In the genomic region with DNA sequence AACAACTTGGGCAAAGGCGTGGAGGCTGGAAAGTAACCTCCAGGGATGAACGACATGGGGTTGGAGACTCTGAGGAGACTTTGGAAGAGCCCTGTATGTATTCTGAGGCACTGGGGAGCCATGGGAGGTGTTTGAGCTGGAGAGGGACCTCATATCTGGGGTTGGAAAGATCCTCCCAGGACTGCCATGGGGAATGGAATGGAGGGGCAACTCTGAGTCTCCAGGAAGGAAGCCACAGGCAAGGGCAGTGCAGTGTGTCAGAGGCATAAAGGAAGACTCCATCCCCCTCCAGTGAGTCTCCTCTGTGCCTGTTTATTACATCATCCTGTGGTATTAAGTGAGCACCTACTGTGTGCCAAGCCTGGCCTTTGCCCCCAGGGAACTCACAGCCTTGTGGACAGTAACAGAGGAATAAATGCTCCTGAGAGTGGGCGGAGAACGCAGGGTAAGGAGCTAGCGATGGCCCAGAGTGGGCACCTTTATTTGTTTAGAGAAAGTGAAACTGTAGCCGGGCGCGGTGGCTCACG, we compare ENCODE assay signal across 9 cellular contexts. TPM values are rescaled to one million over a fixed set of nuclear protein-coding genes. Genes with fewer than 3 reads are reported as not detected.
DNase-seq lines count a peak whose midpoint lies in the region; ATAC-seq and TF ChIP-seq lines count a peak whose summit lies in the region.
"Had no signal": no experiment of that assay in that cellular context is flagged by ENCODE, and none has a peak within 500 bp of the region (broad histone marks: within the 10 kb centered on the region; RNA-seq: fewer than 3 reads in every experiment).

No MANE protein-coding gene starts in this region.

- POLR2A ChIA-PET in PC-9 (lab: Charles Lee; ENCODE audit: unreplicated experiment) = interaction anchor here (0.6 kb wide), 1 partner anchor 8 kb away, joined by 6 read pairs; no protein-coding TSS in a partner anchor

- peaks cover 50% of the 10 kb centered on the region for H3K79me2 ChIP-seq in PC-9 (ENCODE audit: low read depth)

- BruUV-seq in PC-9 (replicated peaks; lab: Mats Ljungman, UMichigan) = no TSS peak

- H3F3A ChIP-seq in PC-9 (ENCODE audit: insufficient read depth, low read depth) = peaks cover 32% of the 10 kb centered on the region

- TF ChIP-seq CTCF in PC-9 (conservative IDR thresholded peaks at IDR 0.05) = no peak
- TF ChIP-seq CTCF in esophagus muscularis mucosa (IDR thresholded peaks at IDR 0.05) = no peak

- DNase-seq in EH (ENCODE audit: low read depth) (peak; percentile 37), PC-9 (no peak), esophagus muscularis mucosa (ENCODE audit: extremely low spot score) (no peak), Kasumi-1 (lab: John Stamatoyannopoulos, UW) (no peak), cerebellar nuclear complex (lab: John Stamatoyannopoulos, UW) (no peak)

- CTCF ChIA-PET in PC-9 (lab: Charles Lee) = no interaction called here

- H3K27me3 ChIP-seq in PC-9 (ENCODE audit: insufficient read depth, low read depth) (no peaks in the 10 kb centered on the region), esophagus muscularis mucosa (no peaks in the 10 kb centered on the region), skeletal muscle satellite cell (ENCODE audit: control insufficient read depth, insufficient read depth, low read length) (no peaks in the 10 kb centered on the region)

- peaks cover 37% of the 10 kb centered on the region for H4K20me1 ChIP-seq in PC-9 (ENCODE audit: insufficient read depth)

- no peak for TF ChIP-seq EP300 in esophagus muscularis mucosa (IDR thresholded peaks at IDR 0.05)

- no peak overlapping the region for H3K27ac ChIP-seq in PC-9
- peak overlapping the region; percentile 99 to 100 (median 100) for H3K27ac ChIP-seq in esophagus muscularis mucosa (replicated peaks in 1 of 4)

- H3K36me3 ChIP-seq in PC-9 (ENCODE audit: low read depth) (peaks cover 6% of the 10 kb centered on the region; the same call in 1 of the 2 replicates), esophagus muscularis mucosa (peaks cover 17 to 43% (median 35%) of the 10 kb centered on the region in 4 donors), skeletal muscle satellite cell (ENCODE audit: insufficient read depth, low read length) (peaks cover 44% of the 10 kb centered on the region)

- no peak for TF ChIP-seq POLR2A in esophagus muscularis mucosa (IDR thresholded peaks at IDR 0.05; ENCODE audit: low read depth)

- peak overlapping the region; percentile 61 for H3K9ac ChIP-seq in skeletal muscle satellite cell (ENCODE audit: low read depth, low read length)

- H3K9me3 ChIP-seq in PC-9 (ENCODE audit: insufficient read depth, low read depth) (no peaks in the 10 kb centered on the region), esophagus muscularis mucosa (no peaks in the 10 kb centered on the region), skeletal muscle satellite cell (replicated peaks; ENCODE audit: low read length) (no peaks in the 10 kb centered on the region)

- peak overlapping the region; percentile 50; the same call in 1 of the 2 replicates for H3K4me3 ChIP-seq in PC-9
- peak overlapping the region in 2 of 4 donors; percentile 41 to 53 for H3K4me3 ChIP-seq in esophagus muscularis mucosa
- H3K4me3 ChIP-seq in skeletal muscle satellite cell (ENCODE audit: low read length) = peak overlapping the region; percentile 40

- no peak overlapping the region for H2AFZ ChIP-seq in PC-9

- WGBS in esophagus muscularis mucosa = 90% methylated on average over 9 of the region's 9 CpGs

- H3K4me2 ChIP-seq in PC-9 (peak overlapping the region; percentile 87; the same call in 1 of the 2 replicates), skeletal muscle satellite cell (ENCODE audit: low read length) (peak overlapping the region; percentile 88)

- intact Hi-C loops in PC-9 (cut with micrococcal nuclease; ENCODE audit: unreplicated experiment) = no loop called here
- intact Hi-C loops in esophagus muscularis mucosa (cut with DNase I) = no loop called here

- ATAC-seq in HG03432 (IDR thresholded peaks at IDR 0.05; ENCODE audit: unreplicated experiment) = no peak
- no peak for ATAC-seq in HG02884 (IDR thresholded peaks at IDR 0.05; ENCODE audit: unreplicated experiment)

- H3K9me2 ChIP-seq in PC-9 (ENCODE audit: insufficient read depth) = no peaks in the 10 kb centered on the region

- peaks cover 15% of the 10 kb centered on the region; the same call in 1 of the 2 replicates for H3K4me1 ChIP-seq in PC-9 (replicated peaks; ENCODE audit: insufficient read depth)
- H3K4me1 ChIP-seq in esophagus muscularis mucosa = peaks cover 42 to 61% (median 59%) of the 10 kb centered on the region in 4 donors
- peaks cover 41% of the 10 kb centered on the region for H3K4me1 ChIP-seq in skeletal muscle satellite cell (ENCODE audit: control insufficient read depth, insufficient read depth, low read length)

RNA-seq across cellular contexts. Expression of a gene that starts 7.7 kb away (rescaled TPM):
- total RNA-seq in PC-9 (2021) (not detected in 2 replicates), esophagus muscularis mucosa (1 to 10 TPM in 3 of 4 donors, under 1 TPM in 1; 0.78 to 2.3 (median 1.3) TPM)
- not detected in 2 replicates for total RNA-seq in skeletal muscle satellite cell (2012; rRNA removed)

RNA-seq across cellular contexts. Expression of a gene that starts 18.0 kb away (rescaled TPM):
- 1.1 and 1.4 TPM in 2 replicates for total RNA-seq in PC-9 (2021)
- total RNA-seq in esophagus muscularis mucosa = not detected
- 2.3 and 9.4 TPM in 2 replicates for total RNA-seq in skeletal muscle satellite cell (2012; rRNA removed)
- total RNA-seq: HT1080 had no signal

RNA-seq across cellular contexts. Expression of a gene that starts 25.1 kb away (rescaled TPM):
- total RNA-seq in PC-9 (2021) = 6.9 and 8.1 TPM in 2 replicates
- 1 to 10 TPM in 3 of 4 donors, under 1 TPM in 1; 0.50 to 3.7 (median 1.3) TPM for total RNA-seq in esophagus muscularis mucosa
- 0.76 and 1.1 TPM in 2 replicates for total RNA-seq in skeletal muscle satellite cell (2012; rRNA removed)

RNA-seq across cellular contexts. Expression of a gene that starts 33.7 kb away (rescaled TPM):
- total RNA-seq in PC-9 (2021) (0.18 TPM in 1 of 2 replicates, not detected in the other), esophagus muscularis mucosa (not detected)
- under 0.01 TPM in 2 replicates for total RNA-seq in skeletal muscle satellite cell (2012; rRNA removed)
- total RNA-seq: HT1080 had no signal

RNA-seq across cellular contexts. Expression of a gene that starts 37.6 kb away (rescaled TPM):
- 73.5 and 83.0 TPM in 2 replicates for total RNA-seq in PC-9 (2021)
- total RNA-seq in esophagus muscularis mucosa = 10 to 100 TPM; 29.5 to 56.9 (median 35.3) TPM
- total RNA-seq in skeletal muscle satellite cell (2012; rRNA removed) = 25.3 and 25.8 TPM in 2 replicates
